19 cellular contexts compared by ENCODE assay signal in genomic region chr13:35824395-35824794, GRCh38.
DNase-seq lines count a peak whose midpoint lies in the region; ATAC-seq and TF ChIP-seq lines count a peak whose summit lies in the region.
"Had no signal": no experiment of that assay in that cellular context is flagged by ENCODE, and none has a peak within 500 bp of the region (broad histone marks: within the 10 kb centered on the region; RNA-seq: fewer than 3 reads in every experiment).

No MANE protein-coding gene starts in this region.

- H3K4me2 ChIP-seq in neural progenitor cell = no peak overlapping the region
- H3K4me2 ChIP-seq: A549, BLaER1 had no signal

- H2AFZ ChIP-seq in neural progenitor cell (replicated peaks) = peak overlapping the region; percentile 17

- H4K20me1 ChIP-seq in neural progenitor cell (ENCODE audit: low read depth) = no peaks in the 10 kb centered on the region
- H4K20me1 ChIP-seq: BLaER1 had no signal

- POLR2A ChIA-PET in activated CD8-positive, alpha-beta T cell treated with anti-CD3 and anti-CD28 coated beads, Interleukin-2, amount 10 ng/mL, durations not matched to agents 7 days and 5 days (lab: Charles Lee) = no interaction called here

- H3K36me3 ChIP-seq in neural progenitor cell = no peaks in the 10 kb centered on the region
- H3K36me3 ChIP-seq in MG63 = no peaks in the 10 kb centered on the region
- H3K36me3 ChIP-seq: BLaER1, HAP-1 had no signal

- H3F3A ChIP-seq in neural progenitor cell (ENCODE audit: low read depth) = peaks cover 10% of the 10 kb centered on the region

- no peaks in the 10 kb centered on the region for H3K27me3 ChIP-seq in neural progenitor cell
- H3K27me3 ChIP-seq in MG63 = no peaks in the 10 kb centered on the region
- H3K27me3 ChIP-seq: BLaER1 had no signal

- H3K27ac ChIP-seq in angular gyrus (ENCODE audit: low read depth, low read length) (peak overlapping the region; percentile 2), neural progenitor cell (no peak overlapping the region), temporal lobe (ENCODE audit: low read depth, low read length) (peak overlapping the region; percentile 23)
- H3K27ac ChIP-seq: 22Rv1, A549, BLaER1 had no signal

- ATAC-seq in GM21367 (IDR thresholded peaks at IDR 0.05; ENCODE audit: unreplicated experiment) = no peak
- ATAC-seq in activated CD8-positive, alpha-beta T cell treated with anti-CD3 and anti-CD28 coated beads, Interleukin-2, amount 10 ng/mL, durations not matched to agents 7 days and 5 days = no peak
- ATAC-seq: A549, GM12878 had no signal

- H3K27me3 Mint-ChIP-seq in neural progenitor cell (ENCODE audit: insufficient read depth, low read depth) = peaks cover 15% of the 10 kb centered on the region
- no peaks in the 10 kb centered on the region for H3K27me3 Mint-ChIP-seq in activated CD8-positive, alpha-beta T cell treated with anti-CD3 and anti-CD28 coated beads, Interleukin-2, amount 10 ng/mL, durations not matched to agents 7 days and 5 days (ENCODE audit: low read depth)
- H3K27me3 Mint-ChIP-seq: IgD-negative memory B cell had no signal

- DNase-seq in Ammon's horn (ENCODE audit: low spot score) (peak; percentile 57), neural progenitor cell (ENCODE audit: low spot score) (no peak), MG63 (no peak)
- DNase-seq in activated CD8-positive, alpha-beta T cell treated with anti-CD3 and anti-CD28 coated beads, Interleukin-2, amount 10 ng/mL, durations not matched to agents 7 days and 5 days = no peak
- DNase-seq: AML-193; CD4-positive, alpha-beta memory T cell; DMS153; DMS79; KBM-7 had no signal

- H3K4me3 ChIP-seq in neural progenitor cell (no peak overlapping the region), MG63 (no peak overlapping the region)
- H3K4me3 ChIP-seq: A549, BLaER1, GM12878, HAP-1 had no signal

- CTCF ChIA-PET in activated CD8-positive, alpha-beta T cell treated with anti-CD3 and anti-CD28 coated beads, Interleukin-2, amount 10 ng/mL, durations not matched to agents 7 days and 5 days (lab: Charles Lee) = no interaction called here

- H3K79me2 ChIP-seq in neural progenitor cell (ENCODE audit: low read depth) = no peaks in the 10 kb centered on the region

- peaks cover 14% of the 10 kb centered on the region for H3K36me3 Mint-ChIP-seq in neural progenitor cell
- H3K36me3 Mint-ChIP-seq in activated CD8-positive, alpha-beta T cell treated with anti-CD3 and anti-CD28 coated beads, Interleukin-2, amount 10 ng/mL, durations not matched to agents 7 days and 5 days (ENCODE audit: low read depth) = no peaks in the 10 kb centered on the region
- H3K36me3 Mint-ChIP-seq: CD14-positive monocyte; CD4-positive, alpha-beta memory T cell; IgD-negative memory B cell had no signal

- H3K27ac Mint-ChIP-seq in neural progenitor cell = no peak overlapping the region
- H3K27ac Mint-ChIP-seq in activated CD8-positive, alpha-beta T cell treated with anti-CD3 and anti-CD28 coated beads, Interleukin-2, amount 10 ng/mL, durations not matched to agents 7 days and 5 days = no peak overlapping the region
- H3K27ac Mint-ChIP-seq: CD4-positive, alpha-beta memory T cell; IgD-negative memory B cell had no signal

- peaks cover 21% of the 10 kb centered on the region for H3K4me1 Mint-ChIP-seq in neural progenitor cell
- no peaks in the 10 kb centered on the region for H3K4me1 Mint-ChIP-seq in activated CD8-positive, alpha-beta T cell treated with anti-CD3 and anti-CD28 coated beads, Interleukin-2, amount 10 ng/mL, durations not matched to agents 7 days and 5 days (ENCODE audit: low read depth)
- H3K4me1 Mint-ChIP-seq: CD14-positive monocyte; CD4-positive, alpha-beta memory T cell; IgD-negative memory B cell had no signal

- H3K4me1 ChIP-seq in neural progenitor cell = peaks cover 16% of the 10 kb centered on the region
- H3K4me1 ChIP-seq: A549, BLaER1, HAP-1 had no signal

- no peak for TF ChIP-seq CTCF in neural progenitor cell (IDR thresholded peaks at IDR 0.05)

- no peak overlapping the region for H3K9ac ChIP-seq in neural progenitor cell
- H3K9ac ChIP-seq: BLaER1 had no signal

- no peak overlapping the region for H3K4me3 Mint-ChIP-seq in neural progenitor cell
- H3K4me3 Mint-ChIP-seq in activated CD8-positive, alpha-beta T cell treated with anti-CD3 and anti-CD28 coated beads, Interleukin-2, amount 10 ng/mL, durations not matched to agents 7 days and 5 days = no peak overlapping the region
- H3K4me3 Mint-ChIP-seq: CD14-positive monocyte; CD4-positive, alpha-beta memory T cell; IgD-negative memory B cell had no signal

- no peaks in the 10 kb centered on the region for H3K9me3 Mint-ChIP-seq in neural progenitor cell
- no peaks in the 10 kb centered on the region for H3K9me3 Mint-ChIP-seq in activated CD8-positive, alpha-beta T cell treated with anti-CD3 and anti-CD28 coated beads, Interleukin-2, amount 10 ng/mL, durations not matched to agents 7 days and 5 days (ENCODE audit: insufficient read depth)

- H3K9me3 ChIP-seq in neural progenitor cell (ENCODE audit: low read depth) (no peaks in the 10 kb centered on the region), MG63 (no peaks in the 10 kb centered on the region)
- H3K9me3 ChIP-seq: A549, BLaER1, HAP-1 had no signal
